ENCODE assay signal across 11 cellular contexts in genomic region chr12:13547283-13547682, GRCh38.
"Had no signal": no experiment of that assay in that cellular context is flagged by ENCODE, and none has a peak within 500 bp of the region (broad histone marks: within the 10 kb centered on the region; RNA-seq: fewer than 3 reads in every experiment).

No MANE protein-coding gene starts in this region.

- H2AFZ ChIP-seq: GM23248, GM23338 had no signal

- H3K9ac ChIP-seq: GM23248 had no signal

- H3K4me1 ChIP-seq: HAP-1 had no signal

- H3K9me3 ChIP-seq: HAP-1 had no signal

- H3K4me2 ChIP-seq: GM23338 had no signal

- ATAC-seq: GM23338, HCT116 had no signal

- FAIRE-seq: H1, H54 had no signal

- H3K4me3 ChIP-seq: GM23248, GM23338, HAP-1 had no signal

- H3K27ac ChIP-seq: GM23248 had no signal

- H3K36me3 ChIP-seq: HAP-1 had no signal

- DNase-seq: GM23248, GOT3, H7, H9, HCEC 1CT, HFFc6 had no signal
